8 cellular contexts compared by ENCODE assay signal in the genomic region with DNA sequence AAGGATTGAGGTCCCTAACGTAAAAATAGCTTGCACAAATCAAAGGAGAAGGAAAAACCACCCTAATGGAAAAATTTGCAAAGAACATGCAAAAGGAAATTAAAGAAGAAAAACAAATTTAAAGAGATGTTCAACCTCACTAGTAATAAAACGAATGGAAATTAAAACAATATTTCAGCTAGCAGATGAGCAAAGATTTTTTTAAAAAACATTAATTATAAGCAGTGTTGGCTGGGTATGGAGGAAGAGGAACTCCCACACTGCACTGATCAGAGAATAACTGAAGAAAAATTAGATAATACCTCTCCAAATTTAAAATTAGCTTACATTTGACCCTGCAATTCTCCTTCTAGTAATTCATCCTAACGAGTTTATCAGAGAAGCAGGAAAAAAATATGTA.
"Had no signal": no experiment of that assay in that cellular context is flagged by ENCODE, and none has a peak within 500 bp of the region (broad histone marks: within the 10 kb centered on the region; RNA-seq: fewer than 3 reads in every experiment).

No MANE protein-coding gene starts in this region.

- ATAC-seq: GM12878 had no signal

- DNase-seq: GDM1, GF-D8 had no signal

- FAIRE-seq: G401.6, GM12878, GM12891, GM12892, GM18507, GM19239 had no signal

- H3K4me3 ChIP-seq: GM12878 had no signal
